Comparison of ENCODE assay signal across 13 cellular contexts in the genomic region with DNA sequence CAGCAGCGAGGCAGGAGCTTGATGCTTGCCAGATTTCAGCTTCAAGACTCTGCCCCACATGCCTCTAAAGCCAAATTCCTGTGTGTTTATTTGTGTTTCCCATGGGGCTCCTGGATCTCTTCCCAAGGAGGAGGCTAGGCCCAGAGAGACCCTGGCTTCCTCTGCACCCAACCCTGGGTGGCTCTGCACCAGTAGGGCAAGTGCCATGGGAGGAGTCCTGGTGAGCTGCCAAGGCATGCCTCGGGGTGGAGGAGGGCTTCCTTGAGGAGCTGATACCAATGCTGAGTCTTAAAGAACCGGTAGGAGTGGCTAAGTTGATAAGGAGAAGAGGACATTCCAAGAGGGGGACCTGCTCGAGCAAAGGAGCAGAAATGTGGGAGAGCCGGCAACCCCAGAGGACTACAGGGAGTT. TPM values are rescaled to one million over a fixed set of nuclear protein-coding genes. Genes with fewer than 3 reads are reported as not detected.
DNase-seq lines count a peak whose midpoint lies in the region; ATAC-seq and TF ChIP-seq lines count a peak whose summit lies in the region.
"Had no signal": no experiment of that assay in that cellular context is flagged by ENCODE, and none has a peak within 500 bp of the region (broad histone marks: within the 10 kb centered on the region; RNA-seq: fewer than 3 reads in every experiment).

No MANE protein-coding gene starts in this region.

- intact Hi-C loops in Right ventricle myocardium inferior (cut with DNase I): no loop called here
- intact Hi-C loops in Right ventricle myocardium superior (cut with DNase I): no loop called here

- H3K27me3 ChIP-seq in upper lobe of left lung: no peaks in the 10 kb centered on the region

- no peaks in the 10 kb centered on the region for H3K9me3 ChIP-seq in upper lobe of left lung
- H3K9me3 ChIP-seq: gastroesophageal sphincter had no signal

- H3K4me3 ChIP-seq in fibroblast of villous mesenchyme (ENCODE audit: low read depth, low read length): no peak overlapping the region
- H3K4me3 ChIP-seq in upper lobe of left lung: no peak overlapping the region
- H3K4me3 ChIP-seq: gastroesophageal sphincter had no signal

- TF ChIP-seq CTCF in fibroblast of villous mesenchyme (IDR thresholded peaks at IDR 0.05; ENCODE audit: insufficient read depth, low read depth, low read length) (no peak), upper lobe of left lung (IDR thresholded peaks at IDR 0.05) (no peak), GM10248 (IDR thresholded peaks at IDR 0.05; ENCODE audit: control extremely low read depth, extremely low read depth, low read depth, missing control alignments) (no peak)

- ATAC-seq in Right ventricle myocardium inferior: no peak
- ATAC-seq in Right ventricle myocardium superior (ENCODE audit: poor library complexity): no peak
- peak; percentile 34 to 79 for ATAC-seq in upper lobe of left lung (ENCODE audit: low FRiP score in 2 of 2)
- no peak for ATAC-seq in GM21737 (IDR thresholded peaks at IDR 0.05; ENCODE audit: unreplicated experiment)
- ATAC-seq: activated CD4-positive, alpha-beta T cell treated with anti-CD3 and anti-CD28 coated beads for 36 hours; gastroesophageal sphincter had no signal

- CTCF ChIA-PET in GM10248 (lab: Yijun Ruan, JAX): interaction anchor here (1.2 to 30.0 kb wide), 10 partner anchors 9 to 372 kb away, joined by 3 to 914 read pairs (median 20); partner anchors contain the start of gene DCANP1

- H3K36me3 ChIP-seq in upper lobe of left lung: no peaks in the 10 kb centered on the region
- H3K36me3 ChIP-seq: gastroesophageal sphincter had no signal

- POLR2A ChIA-PET in GM10248 (lab: Yijun Ruan, JAX): no interaction called here

- DNase-seq in Right ventricle myocardium inferior (ENCODE audit: missing footprints) (peak; percentile 66), Right ventricle myocardium superior (no peak), T1000 (lab: John Stamatoyannopoulos, UW) (peak; percentile 45), fibroblast of villous mesenchyme (ENCODE audit: low read depth) (peak; percentile 69), upper lobe of left lung (peak in 1 of 2 donors; percentile 84), SIG-M5 (lab: John Stamatoyannopoulos, UW) (no peak), GM10248 (ENCODE audit: extremely low spot score) (no peak)
- DNase-seq: activated CD4-positive, alpha-beta T cell treated with anti-CD3 and anti-CD28 coated beads for 36 hours; activated gamma-delta T cell; NCI-H345; occipital lobe had no signal

- TF ChIP-seq POLR2A in upper lobe of left lung (IDR thresholded peaks at IDR 0.05): no peak

- TF ChIP-seq EP300 in upper lobe of left lung (IDR thresholded peaks at IDR 0.05): no peak

- 27 to 29% methylated on average over 3 to 5 of the region's 5 CpGs for WGBS in upper lobe of left lung, 2 donors

- peaks cover 14 to 37% (median 26%) of the 10 kb centered on the region in 4 donors for H3K4me1 ChIP-seq in upper lobe of left lung
- H3K4me1 ChIP-seq: gastroesophageal sphincter had no signal

- no peak overlapping the region for H3K27ac ChIP-seq in upper lobe of left lung
- H3K27ac ChIP-seq: gastroesophageal sphincter had no signal

RNA-seq across cellular contexts. Expression of gene TIFAB, which starts 6.8 kb away (rescaled TPM):
- total RNA-seq in Right ventricle myocardium inferior (not detected), Right ventricle myocardium superior (not detected), fibroblast of villous mesenchyme (not detected in 2 replicates), upper lobe of left lung (under 1 TPM in 2 of 6 donors, not detected in 4; 0.23 to 0.24 TPM)
- total RNA-seq: activated CD4-positive, alpha-beta T cell treated with anti-CD3 and anti-CD28 coated beads for 36 hours; gastroesophageal sphincter; occipital lobe had no signal

RNA-seq across cellular contexts. Expression of gene DCANP1, which starts 11.8 kb away (rescaled TPM):
- total RNA-seq in Right ventricle myocardium inferior: not detected
- total RNA-seq in Right ventricle myocardium superior: not detected
- total RNA-seq in fibroblast of villous mesenchyme: not detected in 2 replicates
- total RNA-seq in upper lobe of left lung: 1 to 10 TPM in 1 of 6 donors, under 1 TPM in 3, not detected in 2; 0.11 to 1.0 (median 0.27) TPM
- total RNA-seq: activated CD4-positive, alpha-beta T cell treated with anti-CD3 and anti-CD28 coated beads for 36 hours; gastroesophageal sphincter; occipital lobe had no signal

RNA-seq across cellular contexts. Expression of gene MACROH2A1, which starts 59.9 kb away (rescaled TPM):
- total RNA-seq in Right ventricle myocardium inferior (104 TPM), Right ventricle myocardium superior (102 TPM), fibroblast of villous mesenchyme (161 and 171 TPM in 2 replicates), upper lobe of left lung (100 to 1,000 TPM; 232 to 690 (median 355) TPM)

Comparison
In these comparisons a context has a peak if more than half of its experiments do, and no peak if none do; other contexts are left out.
1. DNase-seq: peak in Right ventricle myocardium inferior (single experiment), T1000 (single experiment) and fibroblast of villous mesenchyme (single experiment); none in Right ventricle myocardium superior (single experiment), SIG-M5 (single experiment) and GM10248 (single experiment).
2. ATAC-seq: peak in upper lobe of left lung (2 of 2); none in Right ventricle myocardium inferior (single experiment), Right ventricle myocardium superior (single experiment) and GM21737 (single experiment).